In the genomic region with DNA sequence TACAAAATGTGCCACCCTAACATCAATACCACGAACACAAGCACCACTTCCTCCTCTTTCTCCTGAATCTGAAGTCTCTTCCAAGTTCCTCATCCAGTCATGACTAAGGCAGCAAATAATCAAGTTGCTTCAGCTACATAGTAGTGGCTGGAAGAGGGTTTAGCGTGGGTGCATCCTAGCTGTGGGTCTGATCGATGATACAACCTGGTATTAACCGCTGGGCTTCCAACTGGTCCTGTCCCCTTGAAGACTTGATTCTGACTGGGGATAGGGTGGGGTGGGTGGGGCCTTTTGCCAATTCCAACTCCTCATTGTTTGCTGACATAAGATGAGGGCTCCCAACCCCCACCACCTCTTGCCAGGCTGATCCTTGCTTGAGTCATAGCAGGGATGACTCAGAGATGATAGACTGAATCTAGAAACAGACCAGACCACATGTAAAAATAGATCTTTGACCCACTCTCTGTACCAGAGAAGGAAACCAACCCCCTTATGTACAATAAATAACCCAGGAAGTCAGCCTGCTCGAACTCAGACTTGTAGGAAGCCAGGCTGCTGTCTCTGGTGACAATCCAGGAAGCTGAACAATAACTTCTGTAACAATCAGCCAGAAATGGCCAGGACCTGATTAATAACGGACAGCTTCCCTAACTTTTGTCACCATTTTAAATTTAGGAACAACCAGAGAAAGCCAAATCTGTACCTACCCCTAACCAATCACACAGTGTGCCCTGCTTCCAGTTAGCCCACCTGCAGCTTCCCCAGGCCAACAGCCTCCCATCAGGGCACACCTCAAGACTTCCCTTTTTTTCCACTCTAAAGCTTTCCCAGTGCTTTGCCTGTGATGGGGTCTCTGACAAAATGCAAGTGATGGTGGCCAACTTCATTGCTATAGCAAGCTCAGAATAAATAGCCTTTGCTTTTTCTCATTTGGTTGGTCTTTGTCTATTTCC, we compare ENCODE assay signal across 8 cellular contexts.
DNase-seq lines count a peak whose midpoint lies in the region; ATAC-seq and TF ChIP-seq lines count a peak whose summit lies in the region.

No MANE protein-coding gene starts in this region.

- H4K20me1 ChIP-seq in OCI-LY3 (ENCODE audit: insufficient read depth, low read length) = no peaks in the 10 kb centered on the region

- H3K4me3 Mint-ChIP-seq in activated naive CD8-positive, alpha-beta T cell treated with anti-CD3 and anti-CD28 coated beads for 36 hours = peak overlapping the region; percentile 12

- H3K36me3 ChIP-seq in left ventricle myocardium inferior (no peaks in the 10 kb centered on the region), OCI-LY3 (replicated peaks; ENCODE audit: low read depth, low read length) (no peaks in the 10 kb centered on the region)

- no peak overlapping the region for H3K27ac ChIP-seq in left ventricle myocardium inferior (replicated peaks)
- no peak overlapping the region for H3K27ac ChIP-seq in OCI-LY3 (ENCODE audit: low read length)

- H3K9ac ChIP-seq in OCI-LY3 (ENCODE audit: low read length) = no peak overlapping the region

- DNase-seq in Right ventricle myocardium superior = peak; percentile 52
- no peak for DNase-seq in left ventricle myocardium inferior
- peak; percentile 66 for DNase-seq in activated naive CD8-positive, alpha-beta T cell treated with anti-CD3 and anti-CD28 coated beads for 36 hours
- peak; percentile 93 for DNase-seq in islet precursor cell
- peak; percentile 13 for DNase-seq in stimulated activated CD8-positive, alpha-beta memory T cell treated with anti-CD3 and anti-CD28 coated beads, Interleukin-7, amount 100 ng/mL, for 4 hours (ENCODE audit: low read depth in 2 of 2)
- no peak for DNase-seq in NCI-H1105 treated with DMSO at 0.1 percent for 48 hours (lab: John Stamatoyannopoulos, UW)

- H3K9me3 ChIP-seq in left ventricle myocardium inferior (replicated peaks) (no peaks in the 10 kb centered on the region), OCI-LY3 (ENCODE audit: insufficient read depth, low read length) (no peaks in the 10 kb centered on the region)

- intact Hi-C loops in Right ventricle myocardium superior (cut with DNase I) = loop anchor here (10.0 kb wide), 1 partner anchor 197 kb away; the partner anchor contains the start of gene MAN1A1
- intact Hi-C loops in left ventricle myocardium inferior (cut with micrococcal nuclease) = loop anchor here (10.0 kb wide), 1 partner anchor 197 kb away; the partner anchor contains the start of gene MAN1A1

- no peak for TF ChIP-seq CTCF in left ventricle myocardium inferior (IDR thresholded peaks at IDR 0.05; ENCODE audit: borderline replicate concordance)
- no peak for TF ChIP-seq CTCF in OCI-LY3 (IDR thresholded peaks at IDR 0.05; ENCODE audit: low read depth, low read length)

- peaks cover 3% of the 10 kb centered on the region for H3K27me3 Mint-ChIP-seq in activated naive CD8-positive, alpha-beta T cell treated with anti-CD3 and anti-CD28 coated beads for 36 hours

- H3K27me3 ChIP-seq in left ventricle myocardium inferior (ENCODE audit: low read depth) (no peaks in the 10 kb centered on the region), OCI-LY3 (ENCODE audit: low read depth, low read length) (peaks cover 5% of the 10 kb centered on the region; the same call in 1 of the 2 replicates)

- H3K4me1 ChIP-seq in left ventricle myocardium inferior = peaks cover 24% of the 10 kb centered on the region
- H3K4me1 ChIP-seq in OCI-LY3 (ENCODE audit: low read length) = peaks cover 19% of the 10 kb centered on the region

- H3K9me3 Mint-ChIP-seq in activated naive CD8-positive, alpha-beta T cell treated with anti-CD3 and anti-CD28 coated beads for 36 hours = no peaks in the 10 kb centered on the region

- peaks cover 37% of the 10 kb centered on the region for H3K4me1 Mint-ChIP-seq in activated naive CD8-positive, alpha-beta T cell treated with anti-CD3 and anti-CD28 coated beads for 36 hours

- H3K36me3 Mint-ChIP-seq in activated naive CD8-positive, alpha-beta T cell treated with anti-CD3 and anti-CD28 coated beads for 36 hours = no peaks in the 10 kb centered on the region

- H3K27ac Mint-ChIP-seq in activated naive CD8-positive, alpha-beta T cell treated with anti-CD3 and anti-CD28 coated beads for 36 hours = peak overlapping the region; percentile 85

- peak overlapping the region; percentile 71 for H3K4me2 ChIP-seq in OCI-LY3 (ENCODE audit: low read length)

- no peaks in the 10 kb centered on the region for H3K79me2 ChIP-seq in OCI-LY3 (ENCODE audit: low read length)

- 0 out of 2 replicates have a peak overlapping the region, but pooled peaks have one; percentile 21 for H2AFZ ChIP-seq in OCI-LY3 (ENCODE audit: low read depth, low read length)

- peak; percentile 69 for ATAC-seq in Right ventricle myocardium superior (ENCODE audit: poor library complexity)
- ATAC-seq in HG02884 (IDR thresholded peaks at IDR 0.05; ENCODE audit: unreplicated experiment) = peak; percentile 99

- H3K4me3 ChIP-seq in left ventricle myocardium inferior (no peak overlapping the region), OCI-LY3 (ENCODE audit: low read length) (peak overlapping the region; percentile 35; the same call in 1 of the 2 replicates)

Comparison
In these comparisons a context has a peak if more than half of its experiments do, and no peak if none do; other contexts are left out.
1. DNase-seq: peak in Right ventricle myocardium superior (single experiment), activated naive CD8-positive, alpha-beta T cell treated with anti-CD3 and anti-CD28 coated beads for 36 hours (single experiment), islet precursor cell (single experiment) and stimulated activated CD8-positive, alpha-beta memory T cell treated with anti-CD3 and anti-CD28 coated beads, Interleukin-7, amount 100 ng/mL, for 4 hours (2 of 2); none in left ventricle myocardium inferior (single experiment) and NCI-H1105 treated with DMSO at 0.1 percent for 48 hours (single experiment).